ENCODE assay signal across 8 cellular contexts in genomic region chr6:6661684-6662083, GRCh38.
DNase-seq lines count a peak whose midpoint lies in the region; ATAC-seq, FAIRE-seq and TF ChIP-seq lines count a peak whose summit lies in the region.

No MANE protein-coding gene starts in this region.

- no peak overlapping the region for H3K4me3 Mint-ChIP-seq in stimulated activated naive CD8-positive, alpha-beta T cell treated with anti-CD3 and anti-CD28 coated beads, Interleukin-15, amount 100 ng/mL, for 72 hours

- no peak overlapping the region for H3K27ac Mint-ChIP-seq in stimulated activated naive CD8-positive, alpha-beta T cell treated with anti-CD3 and anti-CD28 coated beads, Interleukin-15, amount 100 ng/mL, for 72 hours

- no peaks in the 10 kb centered on the region for H3K27me3 ChIP-seq in trophoblast cell (ENCODE audit: insufficient read depth, low read length)

- no peak overlapping the region for H3K14ac ChIP-seq in trophoblast cell (ENCODE audit: low read length)

- no peak overlapping the region for H3K4ac ChIP-seq in trophoblast cell (ENCODE audit: low read depth, low read length)

- DNase-seq in NCI-H510A (lab: John Stamatoyannopoulos, UW): peak; percentile 8
- DNase-seq in trophoblast cell: peak; percentile 28 to 65
- DNase-seq in urothelium cell line (ENCODE audit: low spot score): no peak
- DNase-seq in stimulated activated naive CD8-positive, alpha-beta T cell treated with anti-CD3 and anti-CD28 coated beads, Interleukin-15, amount 100 ng/mL, for 72 hours: no peak

- no peak overlapping the region for H2BK120ac ChIP-seq in trophoblast cell (ENCODE audit: insufficient read depth, low read length, poor library complexity)

- no peak overlapping the region for H3K4me2 ChIP-seq in trophoblast cell (ENCODE audit: low read length)

- no peak overlapping the region for H4K8ac ChIP-seq in trophoblast cell (ENCODE audit: low read depth, low read length)

- POLR2A ChIA-PET in HEK293 (lab: Yijun Ruan, JAX): no interaction called here

- no peak overlapping the region for H2BK5ac ChIP-seq in trophoblast cell (ENCODE audit: low read depth, low read length, poor library complexity)

- no peaks in the 10 kb centered on the region for H3K9me3 ChIP-seq in HEK293 (ENCODE audit: control insufficient read depth, insufficient read depth, low read depth, low read length)
- peaks cover 3% of the 10 kb centered on the region for H3K9me3 ChIP-seq in trophoblast cell (ENCODE audit: insufficient read depth, low read depth, low read length)

- H3K4me1 Mint-ChIP-seq in stimulated activated naive CD8-positive, alpha-beta T cell treated with anti-CD3 and anti-CD28 coated beads, Interleukin-15, amount 100 ng/mL, for 72 hours: peaks cover 53% of the 10 kb centered on the region

- no peak overlapping the region for H2AFZ ChIP-seq in trophoblast cell (ENCODE audit: insufficient read depth, low read length, poor library complexity)

- H4K12ac ChIP-seq in trophoblast cell (ENCODE audit: low read depth, low read length): no peak overlapping the region

- no peak overlapping the region for H3K18ac ChIP-seq in trophoblast cell (ENCODE audit: low read length)

- WGBS in trophoblast cell (ENCODE audit: extremely low coverage, insufficient coverage, insufficient read length): no CpG with 5 or more reads among the region's 3 CpGs

- TF ChIP-seq CTCF in HEK293 (tag by site-specific recombination; IDR thresholded peaks at IDR 0.05): no peak

- H3K9me3 Mint-ChIP-seq in stimulated activated naive CD8-positive, alpha-beta T cell treated with anti-CD3 and anti-CD28 coated beads, Interleukin-15, amount 100 ng/mL, for 72 hours: no peaks in the 10 kb centered on the region

- no peaks in the 10 kb centered on the region for H3K79me1 ChIP-seq in trophoblast cell (ENCODE audit: low read length)

- no peak overlapping the region for H3K23ac ChIP-seq in trophoblast cell (ENCODE audit: low read length)

- H3K36me3 ChIP-seq in HEK293 (ENCODE audit: control insufficient read depth in 2 of 2, insufficient read depth in 1 of 2, low read length in 2 of 2) (no peaks in the 10 kb centered on the region), trophoblast cell (ENCODE audit: control insufficient read depth in 1 of 2, insufficient read depth in 2 of 2, low read length in 2 of 2) (no peaks in the 10 kb centered on the region)

- no peak for FAIRE-seq in urothelium cell line (lab: Jason Lieb, UNC)

- H3K79me2 ChIP-seq in trophoblast cell (ENCODE audit: control insufficient read depth, insufficient read depth, low read length, poor library complexity): no peaks in the 10 kb centered on the region

- ATAC-seq in esophagus mucosa: peak; percentile 62
- no peak for ATAC-seq in HG02885 (IDR thresholded peaks at IDR 0.05; ENCODE audit: poor library complexity, unreplicated experiment)
- no peak for ATAC-seq in GM18868 (IDR thresholded peaks at IDR 0.05; ENCODE audit: unreplicated experiment)
- ATAC-seq in stimulated activated naive CD8-positive, alpha-beta T cell treated with anti-CD3 and anti-CD28 coated beads, Interleukin-15, amount 100 ng/mL, for 72 hours: no peak

- H2BK12ac ChIP-seq in trophoblast cell (ENCODE audit: low read length): no peak overlapping the region

- H3K4me3 ChIP-seq in HEK293 (ENCODE audit: low read depth, low read length) (no peak overlapping the region), trophoblast cell (ENCODE audit: low read depth, low read length) (no peak overlapping the region)

- CTCF ChIA-PET in HEK293 (lab: Yijun Ruan, JAX): interaction anchor here (0.6 to 4.9 kb wide), 5 partner anchors 14 to 582 kb away, joined by 3 to 45 read pairs (median 4); no protein-coding TSS in a partner anchor

- no peak overlapping the region for H2AK5ac ChIP-seq in trophoblast cell (ENCODE audit: low read length)

- no peak overlapping the region for H3K9ac ChIP-seq in trophoblast cell (ENCODE audit: low read length)

- H3K4me1 ChIP-seq in HEK293 (ENCODE audit: control insufficient read depth, insufficient read depth, low read length) (no peaks in the 10 kb centered on the region), trophoblast cell (ENCODE audit: control insufficient read depth in 1 of 2, insufficient read depth in 2 of 2, low read length in 2 of 2) (no peaks in the 10 kb centered on the region)

- no peak overlapping the region for H4K91ac ChIP-seq in trophoblast cell (ENCODE audit: low read depth, low read length)

- H3K27ac ChIP-seq in HEK293 (ENCODE audit: extremely low read depth, low read depth, low read length) (no peak overlapping the region), trophoblast cell (ENCODE audit: low read depth, low read length) (no peak overlapping the region)

- H3K27me3 Mint-ChIP-seq in stimulated activated naive CD8-positive, alpha-beta T cell treated with anti-CD3 and anti-CD28 coated beads, Interleukin-15, amount 100 ng/mL, for 72 hours: no peaks in the 10 kb centered on the region

TF ChIP-seq in HEK293, 187 proteins besides CTCF, POLR2A, EP300 and RAD21 (continues in another document):
- TF ChIP-seq, protein P1, sequence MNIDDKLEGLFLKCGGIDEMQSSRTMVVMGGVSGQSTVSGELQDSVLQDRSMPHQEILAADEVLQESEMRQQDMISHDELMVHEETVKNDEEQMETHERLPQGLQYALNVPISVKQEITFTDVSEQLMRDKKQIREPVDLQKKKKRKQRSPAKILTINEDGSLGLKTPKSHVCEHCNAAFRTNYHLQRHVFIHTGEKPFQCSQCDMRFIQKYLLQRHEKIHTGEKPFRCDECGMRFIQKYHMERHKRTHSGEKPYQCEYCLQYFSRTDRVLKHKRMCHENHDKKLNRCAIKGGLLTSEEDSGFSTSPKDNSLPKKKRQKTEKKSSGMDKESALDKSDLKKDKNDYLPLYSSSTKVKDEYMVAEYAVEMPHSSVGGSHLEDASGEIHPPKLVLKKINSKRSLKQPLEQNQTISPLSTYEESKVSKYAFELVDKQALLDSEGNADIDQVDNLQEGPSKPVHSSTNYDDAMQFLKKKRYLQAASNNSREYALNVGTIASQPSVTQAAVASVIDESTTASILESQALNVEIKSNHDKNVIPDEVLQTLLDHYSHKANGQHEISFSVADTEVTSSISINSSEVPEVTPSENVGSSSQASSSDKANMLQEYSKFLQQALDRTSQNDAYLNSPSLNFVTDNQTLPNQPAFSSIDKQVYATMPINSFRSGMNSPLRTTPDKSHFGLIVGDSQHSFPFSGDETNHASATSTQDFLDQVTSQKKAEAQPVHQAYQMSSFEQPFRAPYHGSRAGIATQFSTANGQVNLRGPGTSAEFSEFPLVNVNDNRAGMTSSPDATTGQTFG (tag by site-specific recombination; IDR thresholded peaks at IDR 0.05; ENCODE audit: borderline replicate concordance): no peak
- TF ChIP-seq MYNN (tag by site-specific recombination; IDR thresholded peaks at IDR 0.05; ENCODE audit: borderline replicate concordance): no peak
- TF ChIP-seq EGR2 (tag by site-specific recombination; IDR thresholded peaks at IDR 0.05; ENCODE audit: low read depth): peak; percentile 30; the same call in 1 of the 2 replicates
- TF ChIP-seq ZSCAN16 (tag by site-specific recombination; IDR thresholded peaks at IDR 0.05): no peak
- TF ChIP-seq ZNF571 (tag by site-specific recombination; IDR thresholded peaks at IDR 0.05): no peak
- no peak for TF ChIP-seq ZNF391 (tag by site-specific recombination; IDR thresholded peaks at IDR 0.05; ENCODE audit: borderline replicate concordance, low read depth)
- TF ChIP-seq SP3 (tag by site-specific recombination; IDR thresholded peaks at IDR 0.05): no peak
- TF ChIP-seq WT1 (tag by site-specific recombination; IDR thresholded peaks at IDR 0.05): 0 out of 2 replicates have a peak, but pooled peaks have one; percentile 56
- TF ChIP-seq ZBTB49 (tag by site-specific recombination; IDR thresholded peaks at IDR 0.05; ENCODE audit: low read depth): no peak
- TF ChIP-seq ZSCAN5A (tag by site-specific recombination; IDR thresholded peaks at IDR 0.05): no peak
- TF ChIP-seq BCL11A (tag by site-specific recombination; IDR thresholded peaks at IDR 0.05; ENCODE audit: low read depth): no peak
- TF ChIP-seq SETDB1 (IDR thresholded peaks at IDR 0.05; ENCODE audit: insufficient read length, low read length): no peak
- no peak for TF ChIP-seq ZNF501 (tag by site-specific recombination; IDR thresholded peaks at IDR 0.05)

Comparison
In these comparisons a context has a peak if more than half of its experiments do, and no peak if none do; other contexts are left out.
1. DNase-seq: peak in NCI-H510A (single experiment) and trophoblast cell (2 of 2); none in urothelium cell line (single experiment) and stimulated activated naive CD8-positive, alpha-beta T cell treated with anti-CD3 and anti-CD28 coated beads, Interleukin-15, amount 100 ng/mL, for 72 hours (0 of 2).